In genomic region chr3:36941162-36941561, GRCh38 we compare ENCODE assay signal across 2 cellular contexts.
TF ChIP-seq lines count a peak whose summit lies in the region.

No MANE protein-coding gene starts in this region.

TF ChIP-seq in liver, 16 proteins besides CTCF, POLR2A, EP300 and RAD21:
- TF ChIP-seq ZBTB33 (IDR thresholded peaks at IDR 0.05) (no peak), HNF4A (conservative IDR thresholded peaks at IDR 0.05) (peak in 1 of 2 donors; percentile 19), FOXA2 (IDR thresholded peaks at IDR 0.05) (no peak), TAF1 (conservative IDR thresholded peaks at IDR 0.05) (no peak), HNF4G (IDR thresholded peaks at IDR 0.05) (no peak), FOXA1 (IDR thresholded peaks at IDR 0.05) (no peak), JUND (IDR thresholded peaks at IDR 0.05) (no peak), YY1 (IDR thresholded peaks at IDR 0.05) (peak; percentile 13), REST (IDR thresholded peaks at IDR 0.05) (no peak), MAX (IDR thresholded peaks at IDR 0.05) (no peak), RXRA (IDR thresholded peaks at IDR 0.05) (peak in 1 of 2 donors; percentile 23), NR2F2 (IDR thresholded peaks at IDR 0.05) (no peak), EGR1 (IDR thresholded peaks at IDR 0.05; ENCODE audit: low read depth in 2 of 2) (no peak)

TF ChIP-seq in HepG2, 621 proteins besides CTCF, POLR2A, EP300 and RAD21:
- TF ChIP-seq ZNF136 (CRISPR knock-in tag; IDR thresholded peaks at IDR 0.05; ENCODE audit: low read depth) (no peak), SNAPC5 (CRISPR knock-in tag; IDR thresholded peaks at IDR 0.05; ENCODE audit: borderline replicate concordance) (no peak), ZNF883 (CRISPR knock-in tag; IDR thresholded peaks at IDR 0.05; ENCODE audit: not compliant biosample characterization) (no peak), HNRNPLL (IDR thresholded peaks at IDR 0.05; ENCODE audit: low read depth, low read length, poor library complexity, severe bottlenecking) (no peak), HNRNPK (IDR thresholded peaks at IDR 0.05; ENCODE audit: low read depth, low read length, poor library complexity, severe bottlenecking) (no peak), ZNF224 (CRISPR knock-in tag; IDR thresholded peaks at IDR 0.05) (no peak), ZNF646 (CRISPR knock-in tag; IDR thresholded peaks at IDR 0.05) (no peak), ZNF724P (CRISPR knock-in tag; IDR thresholded peaks at IDR 0.05; ENCODE audit: borderline replicate concordance) (no peak), JARID2 (CRISPR knock-in tag; IDR thresholded peaks at IDR 0.05; ENCODE audit: insufficient replicate concordance) (no peak), RXRB (CRISPR knock-in tag; IDR thresholded peaks at IDR 0.05; ENCODE audit: borderline replicate concordance) (no peak), MEIS2 (CRISPR knock-in tag; IDR thresholded peaks at IDR 0.05) (no peak), SNAI1 (CRISPR knock-in tag; IDR thresholded peaks at IDR 0.05; ENCODE audit: borderline replicate concordance) (no peak), NR2F1 (CRISPR knock-in tag; IDR thresholded peaks at IDR 0.05) (no peak)
